In the genomic region with DNA sequence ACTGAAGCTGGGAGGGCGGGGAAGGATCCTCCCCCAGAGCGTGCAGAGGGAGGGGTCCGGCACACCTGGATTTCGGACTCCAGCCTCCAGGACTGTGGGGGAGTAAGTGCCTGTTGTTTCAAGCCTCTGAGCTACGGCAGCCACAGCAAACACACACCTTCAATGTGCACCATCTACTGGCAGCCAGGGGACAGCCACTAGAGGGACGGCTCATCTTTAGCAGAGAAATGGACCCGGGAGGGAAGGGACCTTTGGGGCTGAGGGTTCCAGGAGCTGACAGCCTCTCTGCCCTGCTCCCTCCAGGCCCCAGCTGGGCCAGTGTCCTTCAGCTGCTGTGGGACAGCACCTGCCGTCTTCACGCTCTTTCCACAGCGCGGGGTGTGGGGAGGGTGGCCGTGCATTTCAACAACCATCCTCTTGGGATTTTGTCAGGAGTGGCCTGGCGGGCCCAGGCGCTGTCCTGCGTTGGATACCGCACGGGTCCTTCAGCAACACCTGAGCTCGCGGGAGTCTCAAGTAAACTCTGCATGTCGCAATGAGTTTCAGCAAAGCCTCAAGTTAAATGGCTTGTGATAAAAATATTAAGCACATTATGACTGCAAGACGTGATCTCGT, we compare ENCODE assay signal across 10 cellular contexts.
A peak's percentile ranks its signal among the peaks of the same experiment; 100 is the strongest.
DNase-seq lines count a peak whose midpoint lies in the region; ATAC-seq, FAIRE-seq and TF ChIP-seq lines count a peak whose summit lies in the region.
"Had no signal": no experiment of that assay in that cellular context is flagged by ENCODE, and none has a peak within 500 bp of the region (broad histone marks: within the 10 kb centered on the region; RNA-seq: fewer than 3 reads in every experiment).

No MANE protein-coding gene starts in this region.

- CTCF ChIA-PET in HEK293 (lab: Yijun Ruan, JAX) = interaction anchor here (0.6 to 1.6 kb wide), 5 partner anchors 10 to 472 kb away, joined by 3 to 10 read pairs (median 3); no protein-coding TSS in a partner anchor
- CTCF ChIA-PET in CD4-positive, alpha-beta memory T cell (lab: Charles Lee; ENCODE audit: partially characterized antibody) = no interaction called here
- CTCF ChIA-PET in PC-9 (lab: Charles Lee) = no interaction called here

- FAIRE-seq in keratinocyte (lab: Jason Lieb, UNC) = no peak

- intact Hi-C loops in CD4-positive, alpha-beta memory T cell (cut with micrococcal nuclease) = no loop called here
- intact Hi-C loops in activated T-helper 1 cell treated with anti-CD3 and anti-CD28 coated beads, Interleukin-12 subunit alpha, Interleukin-12 subunit beta, Interleukin-2, Interleukin-4 antibody, amounts not matched to agents 30 ng/mL and 10 ng/mL and 1 ng/mL, durations not matched to agents 14 hours and 24 hours and 36 hours (cut with micrococcal nuclease) = no loop called here
- intact Hi-C loops in PC-9 (cut with micrococcal nuclease; ENCODE audit: unreplicated experiment) = no loop called here

- H3K27me3 ChIP-seq in RWPE2 (ENCODE audit: insufficient read depth, poor library complexity, severe bottlenecking) (peaks cover 61% of the 10 kb centered on the region), keratinocyte (ENCODE audit: control insufficient read depth, extremely low read depth, insufficient read depth, low read length) (no peaks in the 10 kb centered on the region), PC-9 (ENCODE audit: insufficient read depth, low read depth) (peaks cover 92% of the 10 kb centered on the region)
- no peaks in the 10 kb centered on the region for H3K27me3 ChIP-seq in CD4-positive, alpha-beta memory T cell (ENCODE audit: insufficient read depth, low read length)

- no peaks in the 10 kb centered on the region for H3K4me1 ChIP-seq in HEK293 (ENCODE audit: control insufficient read depth, insufficient read depth, low read length)
- H3K4me1 ChIP-seq in RWPE2 (ENCODE audit: insufficient read depth, poor library complexity, severe bottlenecking) = no peaks in the 10 kb centered on the region
- H3K4me1 ChIP-seq in keratinocyte (ENCODE audit: control insufficient read depth, extremely low read depth, insufficient read depth, low read length) = no peaks in the 10 kb centered on the region
- peaks cover 8% of the 10 kb centered on the region for H3K4me1 ChIP-seq in CD4-positive, alpha-beta memory T cell (ENCODE audit: insufficient read depth, low read length)
- H3K4me1 ChIP-seq in PC-9 (replicated peaks; ENCODE audit: insufficient read depth) = no peaks in the 10 kb centered on the region

- H3K9me3 ChIP-seq in HEK293 (ENCODE audit: control insufficient read depth, insufficient read depth, low read depth, low read length) = no peaks in the 10 kb centered on the region
- no peaks in the 10 kb centered on the region for H3K9me3 ChIP-seq in RWPE2 (ENCODE audit: severe bottlenecking)
- no peaks in the 10 kb centered on the region for H3K9me3 ChIP-seq in keratinocyte (ENCODE audit: control insufficient read depth, low read depth, low read length)
- H3K9me3 ChIP-seq in CD4-positive, alpha-beta memory T cell (ENCODE audit: control insufficient read depth in 1 of 2, low read length in 2 of 2) = no peaks in the 10 kb centered on the region
- H3K9me3 ChIP-seq in PC-9 (ENCODE audit: insufficient read depth, low read depth) = no peaks in the 10 kb centered on the region

- H3K9me1 ChIP-seq in keratinocyte (ENCODE audit: control insufficient read depth, extremely low read depth, insufficient read depth, low read length) = no peaks in the 10 kb centered on the region

- TF ChIP-seq CTCF in 22Rv1 (IDR thresholded peaks at IDR 0.05) (peak; percentile 54), HEK293 (tag by site-specific recombination; IDR thresholded peaks at IDR 0.05) (peak; percentile 80), RWPE2 (IDR thresholded peaks at IDR 0.05; ENCODE audit: poor library complexity, severe bottlenecking) (peak; percentile 37), keratinocyte (optimal IDR thresholded peaks at IDR 0.05 in 1 of 3, IDR thresholded peaks at IDR 0.05 in 1 of 3, conservative IDR thresholded peaks at IDR 0.05 in 1 of 3; ENCODE audit: extremely low read depth in 1 of 3, insufficient read depth in 2 of 3, low read length in 3 of 3) (peak; percentile 10 to 59 (median 42)), PC-9 (conservative IDR thresholded peaks at IDR 0.05) (no peak; the same call in 1 of the 2 replicates)

- H3K27ac Mint-ChIP-seq in CD4-positive, alpha-beta memory T cell = peak overlapping the region in 3 of 7 donors; percentile 7 to 61 (median 8)
- no peak overlapping the region for H3K27ac Mint-ChIP-seq in activated T-helper 1 cell treated with anti-CD3 and anti-CD28 coated beads, Interleukin-12 subunit alpha, Interleukin-12 subunit beta, Interleukin-2, Interleukin-4 antibody, amounts not matched to agents 30 ng/mL and 10 ng/mL and 1 ng/mL, durations not matched to agents 14 hours and 24 hours and 36 hours

- BruUV-seq in PC-9 (replicated peaks; lab: Mats Ljungman, UMichigan) = no TSS peak

- DNase-seq in RWPE2 (ENCODE audit: low spot score) = peak; percentile 47
- DNase-seq in keratinocyte (ENCODE audit: low read depth, low spot score) = no peak
- no peak for DNase-seq in CD4-positive, alpha-beta memory T cell
- no peak for DNase-seq in activated T-helper 1 cell treated with anti-CD3 and anti-CD28 coated beads, Interleukin-12 subunit alpha, Interleukin-12 subunit beta, Interleukin-2, Interleukin-4 antibody, amounts not matched to agents 30 ng/mL and 10 ng/mL and 1 ng/mL, durations not matched to agents 14 hours and 24 hours and 36 hours (ENCODE audit: low spot score)
- no peak for DNase-seq in PC-9
- no peak for DNase-seq in cortex of kidney (lab: John Stamatoyannopoulos, UW)

- H3K36me3 Mint-ChIP-seq in CD4-positive, alpha-beta memory T cell = no peaks in the 10 kb centered on the region
- H3K36me3 Mint-ChIP-seq in activated T-helper 1 cell treated with anti-CD3 and anti-CD28 coated beads, Interleukin-12 subunit alpha, Interleukin-12 subunit beta, Interleukin-2, Interleukin-4 antibody, amounts not matched to agents 30 ng/mL and 10 ng/mL and 1 ng/mL, durations not matched to agents 14 hours and 24 hours and 36 hours (ENCODE audit: low read depth) = no peaks in the 10 kb centered on the region
- H3K36me3 Mint-ChIP-seq: CD4-positive, CD25-positive, alpha-beta regulatory T cell; naive thymus-derived CD8-positive, alpha-beta T cell had no signal

- H3K4me2 ChIP-seq in keratinocyte (ENCODE audit: control insufficient read depth, extremely low read depth, insufficient read depth, low read depth, low read length) = no peak overlapping the region
- no peak overlapping the region for H3K4me2 ChIP-seq in PC-9

- H3K4me3 Mint-ChIP-seq in CD4-positive, alpha-beta memory T cell = no peak overlapping the region
- no peak overlapping the region for H3K4me3 Mint-ChIP-seq in activated T-helper 1 cell treated with anti-CD3 and anti-CD28 coated beads, Interleukin-12 subunit alpha, Interleukin-12 subunit beta, Interleukin-2, Interleukin-4 antibody, amounts not matched to agents 30 ng/mL and 10 ng/mL and 1 ng/mL, durations not matched to agents 14 hours and 24 hours and 36 hours
- H3K4me3 Mint-ChIP-seq: CD4-positive, CD25-positive, alpha-beta regulatory T cell; naive thymus-derived CD8-positive, alpha-beta T cell had no signal

- H3K9me3 Mint-ChIP-seq in CD4-positive, alpha-beta memory T cell = peaks cover 0 to 1% (median 0%) of the 10 kb centered on the region in 8 donors
- no peaks in the 10 kb centered on the region for H3K9me3 Mint-ChIP-seq in activated T-helper 1 cell treated with anti-CD3 and anti-CD28 coated beads, Interleukin-12 subunit alpha, Interleukin-12 subunit beta, Interleukin-2, Interleukin-4 antibody, amounts not matched to agents 30 ng/mL and 10 ng/mL and 1 ng/mL, durations not matched to agents 14 hours and 24 hours and 36 hours
- H3K9me3 Mint-ChIP-seq: naive thymus-derived CD8-positive, alpha-beta T cell had no signal

- H3K4me3 ChIP-seq in HEK293 (ENCODE audit: low read depth, low read length) (no peak overlapping the region), RWPE2 (ENCODE audit: severe bottlenecking) (no peak overlapping the region), keratinocyte (ENCODE audit: control insufficient read depth in 2 of 3, extremely low read depth in 1 of 3, insufficient read depth in 2 of 3, low read depth in 1 of 3, low read length in 3 of 3) (no peak overlapping the region), PC-9 (no peak overlapping the region)
- H3K4me3 ChIP-seq in CD4-positive, alpha-beta memory T cell (ENCODE audit: low read length in 2 of 2) = no peak overlapping the region

- H3K9ac ChIP-seq in keratinocyte (ENCODE audit: control insufficient read depth, extremely low read depth, insufficient read depth, low read length) = no peak overlapping the region

- H3K4me1 Mint-ChIP-seq in CD4-positive, alpha-beta memory T cell = peaks cover 3 to 26% (median 11%) of the 10 kb centered on the region in 4 donors
- no peaks in the 10 kb centered on the region for H3K4me1 Mint-ChIP-seq in activated T-helper 1 cell treated with anti-CD3 and anti-CD28 coated beads, Interleukin-12 subunit alpha, Interleukin-12 subunit beta, Interleukin-2, Interleukin-4 antibody, amounts not matched to agents 30 ng/mL and 10 ng/mL and 1 ng/mL, durations not matched to agents 14 hours and 24 hours and 36 hours (ENCODE audit: low read depth)

- H3K36me3 ChIP-seq in HEK293 (ENCODE audit: control insufficient read depth in 2 of 2, insufficient read depth in 1 of 2, low read length in 2 of 2) (no peaks in the 10 kb centered on the region), RWPE2 (ENCODE audit: low read depth) (no peaks in the 10 kb centered on the region), keratinocyte (ENCODE audit: control insufficient read depth in 2 of 2, extremely low read depth in 1 of 2, insufficient read depth in 2 of 2, low read length in 2 of 2) (no peaks in the 10 kb centered on the region), PC-9 (ENCODE audit: low read depth) (no peaks in the 10 kb centered on the region)
- no peaks in the 10 kb centered on the region for H3K36me3 ChIP-seq in CD4-positive, alpha-beta memory T cell (ENCODE audit: insufficient read depth, low read length)

- POLR2A ChIA-PET in HEK293 (lab: Yijun Ruan, JAX) (no interaction called here), PC-9 (lab: Charles Lee; ENCODE audit: unreplicated experiment) (no interaction called here)
- POLR2A ChIA-PET in CD4-positive, alpha-beta memory T cell (lab: Charles Lee; ENCODE audit: partially characterized antibody) = no interaction called here

- ATAC-seq in RWPE2 (ENCODE audit: low read depth) = peak; percentile 67
- ATAC-seq: naive thymus-derived CD8-positive, alpha-beta T cell had no signal

- H3K27ac ChIP-seq in 22Rv1 = no peak overlapping the region
- H3K27ac ChIP-seq in HEK293 (ENCODE audit: extremely low read depth, low read depth, low read length) = no peak overlapping the region
- H3K27ac ChIP-seq in RWPE2 (ENCODE audit: poor library complexity, severe bottlenecking) = no peak overlapping the region
- no peak overlapping the region for H3K27ac ChIP-seq in keratinocyte (ENCODE audit: control insufficient read depth, insufficient read depth, low read length)
- no peak overlapping the region for H3K27ac ChIP-seq in CD4-positive, alpha-beta memory T cell (ENCODE audit: low read depth, low read length)
- no peak overlapping the region for H3K27ac ChIP-seq in PC-9

- no peaks in the 10 kb centered on the region for H4K20me1 ChIP-seq in keratinocyte (ENCODE audit: control insufficient read depth, extremely low read depth, insufficient read depth, low read length)
- H4K20me1 ChIP-seq in PC-9 (ENCODE audit: insufficient read depth) = no peaks in the 10 kb centered on the region

- H3K27me3 Mint-ChIP-seq in CD4-positive, alpha-beta memory T cell = no peaks in the 10 kb centered on the region
- no peaks in the 10 kb centered on the region for H3K27me3 Mint-ChIP-seq in activated T-helper 1 cell treated with anti-CD3 and anti-CD28 coated beads, Interleukin-12 subunit alpha, Interleukin-12 subunit beta, Interleukin-2, Interleukin-4 antibody, amounts not matched to agents 30 ng/mL and 10 ng/mL and 1 ng/mL, durations not matched to agents 14 hours and 24 hours and 36 hours (ENCODE audit: insufficient read depth)

- H3K9me2 ChIP-seq in PC-9 (ENCODE audit: insufficient read depth) = no peaks in the 10 kb centered on the region

- dilution Hi-C loops in keratinocyte (cut with MboI; ENCODE audit: extremely low pct_ligation_motif_present, low sequenced_read_pairs) = no loop called here

- no peaks in the 10 kb centered on the region for H3F3A ChIP-seq in PC-9 (ENCODE audit: insufficient read depth, low read depth)

- H3K79me2 ChIP-seq in keratinocyte (ENCODE audit: control insufficient read depth, insufficient read depth, low read length) = no peaks in the 10 kb centered on the region
- no peaks in the 10 kb centered on the region for H3K79me2 ChIP-seq in PC-9 (ENCODE audit: low read depth)

- H2AFZ ChIP-seq in keratinocyte (ENCODE audit: control insufficient read depth, low read length) (no peak overlapping the region), PC-9 (no peak overlapping the region)
